ENCODE assay signal across 8 cellular contexts in the genomic region with DNA sequence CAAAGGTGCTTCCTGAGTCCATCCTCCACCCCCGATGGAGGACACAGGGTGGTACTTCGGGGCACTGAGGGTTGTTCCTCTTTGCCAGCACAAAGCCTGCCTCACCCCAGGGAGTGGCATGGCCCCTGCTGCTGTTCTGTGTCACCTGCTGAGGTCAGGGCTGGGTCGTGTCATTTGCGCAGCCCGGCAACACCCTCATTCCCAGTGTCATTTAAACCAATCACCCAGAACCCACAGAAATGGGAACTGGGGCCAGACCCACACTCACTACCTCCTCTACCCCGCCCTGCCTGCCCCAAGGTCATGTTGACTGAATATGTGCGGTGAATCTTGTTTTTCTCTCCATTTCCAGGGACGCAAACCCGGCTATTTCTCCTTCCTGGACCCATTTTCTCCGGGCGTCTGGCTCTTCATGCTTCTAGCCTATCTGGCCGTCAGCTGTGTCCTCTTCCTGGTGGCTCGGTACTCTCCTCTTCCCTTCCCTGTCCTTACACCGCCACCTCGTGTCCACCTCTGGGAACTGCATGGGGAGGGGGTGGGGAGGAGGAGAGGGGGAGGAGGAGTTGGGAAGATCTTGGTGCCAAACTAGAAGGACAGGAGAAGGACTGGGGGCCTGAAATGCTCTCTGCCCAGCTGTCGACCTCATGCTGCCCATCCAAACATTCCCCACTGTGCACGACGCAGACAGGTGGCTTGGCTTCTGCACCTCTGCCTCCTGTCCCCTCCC.
DNase-seq lines count a peak whose midpoint lies in the region; ATAC-seq, FAIRE-seq and TF ChIP-seq lines count a peak whose summit lies in the region.

No MANE protein-coding gene starts in this region.

- CTCF ChIA-PET in activated naive CD4-positive, alpha-beta T cell treated with anti-CD3 and anti-CD28 coated beads, Interleukin-2, amount 10 ng/mL, durations not matched to agents 7 days and 5 days (lab: Charles Lee) = interaction anchor here (0.6 to 1.0 kb wide), 3 partner anchors 11 to 619 kb away, joined by 3 read pairs; no protein-coding TSS in a partner anchor

- TF ChIP-seq EP300 in ovary (IDR thresholded peaks at IDR 0.05) = no peak

- intact Hi-C loops in ovary (cut with DNase I) (loop anchor here in 3 of 4 donors (2.0 to 10.0 kb wide), 5 partner anchors 268 to 442 kb away; a partner anchor contains a TSS), tibial artery (cut with DNase I; ENCODE audit: low total_unique reads) (no loop called here)

- TF ChIP-seq POLR2A in ovary (IDR thresholded peaks at IDR 0.05) = no peak

- H3K27me3 ChIP-seq in MG63 (peaks cover 6% of the 10 kb centered on the region; the same call in 1 of the 2 replicates), ovary (no peaks in the 10 kb centered on the region), tibial artery (peaks cover 0 to 39% of the 10 kb centered on the region in 2 donors)

- H3K36me3 Mint-ChIP-seq in activated naive CD4-positive, alpha-beta T cell treated with anti-CD3 and anti-CD28 coated beads, Interleukin-2, amount 10 ng/mL, durations not matched to agents 7 days and 5 days = no peaks in the 10 kb centered on the region

- no peak overlapping the region for H3K4me3 ChIP-seq in MG63
- no peak overlapping the region for H3K4me3 ChIP-seq in ovary
- no peak overlapping the region for H3K4me3 ChIP-seq in tibial artery

- peaks cover 18% of the 10 kb centered on the region for H3K27me3 Mint-ChIP-seq in activated naive CD4-positive, alpha-beta T cell treated with anti-CD3 and anti-CD28 coated beads, Interleukin-2, amount 10 ng/mL, durations not matched to agents 7 days and 5 days

- in situ Hi-C loops in GM13977 (cut with MboI; ENCODE audit: low pct_unique_long_range_greater_than_20kb, low sequenced_read_pairs, unreplicated experiment) = no loop called here

- H3K9me3 Mint-ChIP-seq in activated naive CD4-positive, alpha-beta T cell treated with anti-CD3 and anti-CD28 coated beads, Interleukin-2, amount 10 ng/mL, durations not matched to agents 7 days and 5 days = no peaks in the 10 kb centered on the region

- FAIRE-seq in frontal cortex (lab: Jason Lieb, UNC) = no peak

- peak; percentile 75 for DNase-seq in GM13977 (ENCODE audit: low spot score)
- DNase-seq in MG63 = peak; percentile 65
- DNase-seq in SHP77 treated with DMSO at 0.1 percent for 48 hours (lab: John Stamatoyannopoulos, UW) = peak; percentile 38
- DNase-seq in activated naive CD4-positive, alpha-beta T cell treated with anti-CD3 and anti-CD28 coated beads, Interleukin-2, amount 10 ng/mL, durations not matched to agents 7 days and 5 days = peak; percentile 65
- DNase-seq in frontal cortex (ENCODE audit: low spot score in 2 of 2) = peak; percentile 44 to 76
- peak; percentile 74 to 85 (median 80) for DNase-seq in ovary
- peak; percentile 59 to 71 for DNase-seq in tibial artery

- no peak overlapping the region for H3K27ac Mint-ChIP-seq in activated naive CD4-positive, alpha-beta T cell treated with anti-CD3 and anti-CD28 coated beads, Interleukin-2, amount 10 ng/mL, durations not matched to agents 7 days and 5 days

- H3K27ac ChIP-seq in ovary = no peak overlapping the region
- H3K27ac ChIP-seq in tibial artery = no peak overlapping the region

- no peaks in the 10 kb centered on the region for H3K9me3 ChIP-seq in MG63
- H3K9me3 ChIP-seq in ovary = no peaks in the 10 kb centered on the region
- H3K9me3 ChIP-seq in tibial artery = no peaks in the 10 kb centered on the region

- ATAC-seq in GM19397 (IDR thresholded peaks at IDR 0.05; ENCODE audit: unreplicated experiment) = no peak

- peaks cover 15% of the 10 kb centered on the region for H3K4me1 Mint-ChIP-seq in activated naive CD4-positive, alpha-beta T cell treated with anti-CD3 and anti-CD28 coated beads, Interleukin-2, amount 10 ng/mL, durations not matched to agents 7 days and 5 days

- 12 to 22% (median 18%) methylated on average over 18 of the region's 18 CpGs for WGBS in ovary, 3 donors

- H3K4me3 Mint-ChIP-seq in activated naive CD4-positive, alpha-beta T cell treated with anti-CD3 and anti-CD28 coated beads, Interleukin-2, amount 10 ng/mL, durations not matched to agents 7 days and 5 days = no peak overlapping the region

- TF ChIP-seq CTCF in GM13977 (IDR thresholded peaks at IDR 0.05; ENCODE audit: extremely low read depth, insufficient read depth, missing control alignments) = peak; percentile 86
- TF ChIP-seq CTCF in ovary (IDR thresholded peaks at IDR 0.05) = peak in 2 of 3 donors; percentile 30 to 51
- TF ChIP-seq CTCF in tibial artery (IDR thresholded peaks at IDR 0.05) = peak; percentile 56 to 63

- H3K36me3 ChIP-seq in MG63 = no peaks in the 10 kb centered on the region
- no peaks in the 10 kb centered on the region for H3K36me3 ChIP-seq in ovary
- H3K36me3 ChIP-seq in tibial artery = no peaks in the 10 kb centered on the region

- peaks cover 4% of the 10 kb centered on the region for H3K4me1 ChIP-seq in ovary (ENCODE audit: insufficient read depth)
- H3K4me1 ChIP-seq in tibial artery = peaks cover 0 to 5% (median 0%) of the 10 kb centered on the region in 4 donors
